ENCODE assay signal across 17 cellular contexts in the genomic region with DNA sequence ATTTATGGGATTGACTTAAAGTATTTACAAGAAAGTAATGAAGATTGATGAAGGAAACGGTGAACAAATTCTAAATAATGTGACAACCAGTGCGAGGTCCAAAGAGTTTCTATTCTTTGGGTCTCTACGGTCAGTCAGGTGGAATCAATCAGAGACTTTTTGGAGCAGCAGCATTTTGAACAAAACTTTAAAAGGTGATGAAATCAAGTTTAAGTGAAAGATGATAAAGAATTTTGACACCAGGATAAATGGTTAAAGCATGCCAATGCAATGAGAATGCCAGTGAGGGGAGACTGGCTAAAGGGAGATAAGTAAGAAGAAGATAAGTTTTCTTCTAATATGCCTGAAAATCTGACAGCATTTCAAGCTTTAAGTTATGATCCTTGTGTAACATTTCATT.
"Had no signal": no experiment of that assay in that cellular context is flagged by ENCODE, and none has a peak within 500 bp of the region (broad histone marks: within the 10 kb centered on the region; RNA-seq: fewer than 3 reads in every experiment).

No MANE protein-coding gene starts in this region.

- H3K4me3 ChIP-seq: colonic mucosa, left ventricle myocardium inferior, prostate gland, stomach, vagina had no signal

- H3K4me1 ChIP-seq: colonic mucosa, left ventricle myocardium inferior, prostate gland, stomach, vagina had no signal

- H3K36me3 ChIP-seq: colonic mucosa, left ventricle myocardium inferior, prostate gland, stomach, vagina had no signal

- DNase-seq: activated CD4-positive, CD25-positive, alpha-beta regulatory T cell treated with anti-CD3 and anti-CD28 coated beads, Interleukin-2, amount 50 U/mL, for 72 hours; activated naive CD4-positive, alpha-beta T cell; activated naive CD8-positive, alpha-beta T cell treated with anti-CD3 and anti-CD28 coated beads for 36 hours; caudate nucleus; colonic mucosa; hypothalamus; left ventricle myocardium inferior; mammary epithelial cell; occipital lobe; small intestine; stimulated activated CD4-positive, alpha-beta T cell treated with anti-CD3 and anti-CD28 coated beads, Interleukin-4, amount 100 ng/mL, for 1 hour; stomach; T-helper 2 cell had no signal

- ATAC-seq: right cardiac atrium had no signal

- H3K9me3 ChIP-seq: colonic mucosa, prostate gland, stomach, vagina had no signal

- H3K27ac ChIP-seq: colonic mucosa, left ventricle myocardium inferior, prostate gland, stomach, vagina, VCaP had no signal

- H3K27me3 ChIP-seq: colonic mucosa, stomach, vagina had no signal
